In the genomic region with DNA sequence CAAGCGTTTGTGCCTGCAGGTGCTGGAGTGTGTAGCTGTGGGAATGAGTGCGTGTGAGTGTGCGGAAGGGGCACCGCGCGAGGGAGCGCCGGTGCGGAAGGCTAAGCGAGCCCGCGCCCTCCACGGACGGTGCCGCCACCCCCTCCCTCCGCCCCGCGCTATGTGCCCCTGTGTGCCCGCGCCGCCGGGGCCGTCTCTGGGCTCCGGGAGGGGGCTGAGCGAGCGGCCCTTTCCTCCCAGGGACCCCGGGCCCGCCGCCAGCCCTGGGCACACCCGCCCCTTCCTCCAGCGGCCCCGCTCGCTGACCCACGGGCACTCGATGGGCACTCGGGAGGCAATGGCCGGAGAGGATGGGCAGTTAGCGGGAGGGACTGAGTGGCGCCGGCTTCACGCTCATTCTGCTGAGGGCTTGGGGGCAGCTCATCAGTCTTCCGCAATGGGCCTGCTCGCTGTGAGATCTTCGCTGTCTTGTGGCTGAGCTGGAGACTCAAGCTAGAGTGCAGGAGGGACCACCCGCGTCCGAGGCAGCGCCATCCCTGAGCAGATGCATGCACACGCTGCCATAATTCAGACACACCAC, we compare ENCODE assay signal across 11 cellular contexts. TPM values are rescaled to one million over a fixed set of nuclear protein-coding genes. Genes with fewer than 3 reads are reported as not detected.
DNase-seq lines count a peak whose midpoint lies in the region; ATAC-seq and TF ChIP-seq lines count a peak whose summit lies in the region.
"Had no signal": no experiment of that assay in that cellular context is flagged by ENCODE, and none has a peak within 500 bp of the region (broad histone marks: within the 10 kb centered on the region; RNA-seq: fewer than 3 reads in every experiment).

No MANE protein-coding gene starts in this region.

- H3K4me3 Mint-ChIP-seq in T-helper 1 cell treated with Interleukin-12 subunit alpha and Interleukin-12 subunit beta and Interleukin-4 antibody, amounts not matched to agents 30 μg/mL and 1 μg/mL, for 36 hours, result peak overlapping the region; percentile 78
- peak overlapping the region; percentile 84 for H3K4me3 Mint-ChIP-seq in activated naive CD8-positive, alpha-beta T cell
- peak overlapping the region; percentile 88 for H3K4me3 Mint-ChIP-seq in stimulated activated effector memory CD8-positive, alpha-beta T cell treated with anti-CD3 and anti-CD28 coated beads, Interleukin-12 subunit alpha, Interleukin-12 subunit beta, amount 100 ng/mL, for 72 hours

- H3K36me3 ChIP-seq in ovary, result no peaks in the 10 kb centered on the region

- no peak for TF ChIP-seq CTCF in ovary (IDR thresholded peaks at IDR 0.05)

- H3K4me3 ChIP-seq in iPS-18c (ENCODE audit: insufficient read depth, low read depth, low read length) (peak overlapping the region; percentile 56; the same call in 1 of the 2 replicates), ovary (no peak overlapping the region)
- H3K4me3 ChIP-seq: A549 had no signal

- peaks cover 78% of the 10 kb centered on the region for H3K27me3 Mint-ChIP-seq in T-helper 1 cell treated with Interleukin-12 subunit alpha and Interleukin-12 subunit beta and Interleukin-4 antibody, amounts not matched to agents 30 μg/mL and 1 μg/mL, for 36 hours (ENCODE audit: low read depth)
- H3K27me3 Mint-ChIP-seq in activated naive CD8-positive, alpha-beta T cell, result peaks cover 19% of the 10 kb centered on the region

- H3K4me1 Mint-ChIP-seq in T-helper 1 cell treated with Interleukin-12 subunit alpha and Interleukin-12 subunit beta and Interleukin-4 antibody, amounts not matched to agents 30 μg/mL and 1 μg/mL, for 36 hours (ENCODE audit: low read depth), result peaks cover 10% of the 10 kb centered on the region
- H3K4me1 Mint-ChIP-seq in activated naive CD8-positive, alpha-beta T cell (ENCODE audit: low read depth), result peaks cover 40% of the 10 kb centered on the region
- peaks cover 66% of the 10 kb centered on the region for H3K4me1 Mint-ChIP-seq in stimulated activated effector memory CD8-positive, alpha-beta T cell treated with anti-CD3 and anti-CD28 coated beads, Interleukin-12 subunit alpha, Interleukin-12 subunit beta, amount 100 ng/mL, for 72 hours

- no peak overlapping the region for H3K27ac ChIP-seq in ovary
- H3K27ac ChIP-seq: A549, RWPE1 had no signal

- no peaks in the 10 kb centered on the region for H3K27me3 ChIP-seq in ovary

- peaks cover 9% of the 10 kb centered on the region for H3K4me1 ChIP-seq in ovary (ENCODE audit: insufficient read depth)

- no peaks in the 10 kb centered on the region for H3K9me3 Mint-ChIP-seq in T-helper 1 cell treated with Interleukin-12 subunit alpha and Interleukin-12 subunit beta and Interleukin-4 antibody, amounts not matched to agents 30 μg/mL and 1 μg/mL, for 36 hours
- no peaks in the 10 kb centered on the region for H3K9me3 Mint-ChIP-seq in activated naive CD8-positive, alpha-beta T cell (ENCODE audit: low read depth)
- no peaks in the 10 kb centered on the region for H3K9me3 Mint-ChIP-seq in stimulated activated effector memory CD8-positive, alpha-beta T cell treated with anti-CD3 and anti-CD28 coated beads, Interleukin-12 subunit alpha, Interleukin-12 subunit beta, amount 100 ng/mL, for 72 hours

- peaks cover 2% of the 10 kb centered on the region for H3K36me3 Mint-ChIP-seq in T-helper 1 cell treated with Interleukin-12 subunit alpha and Interleukin-12 subunit beta and Interleukin-4 antibody, amounts not matched to agents 30 μg/mL and 1 μg/mL, for 36 hours (ENCODE audit: low read depth)
- H3K36me3 Mint-ChIP-seq in activated naive CD8-positive, alpha-beta T cell, result no peaks in the 10 kb centered on the region
- peaks cover 6% of the 10 kb centered on the region for H3K36me3 Mint-ChIP-seq in stimulated activated effector memory CD8-positive, alpha-beta T cell treated with anti-CD3 and anti-CD28 coated beads, Interleukin-12 subunit alpha, Interleukin-12 subunit beta, amount 100 ng/mL, for 72 hours

- peaks cover 2% of the 10 kb centered on the region for H3K9me3 ChIP-seq in iPS-18c (ENCODE audit: control insufficient read depth, insufficient read depth, low read length)
- no peaks in the 10 kb centered on the region for H3K9me3 ChIP-seq in ovary
- H3K9me3 ChIP-seq: A549 had no signal

- no peak for TF ChIP-seq POLR2A in ovary (IDR thresholded peaks at IDR 0.05)

- no peak overlapping the region for H3K27ac Mint-ChIP-seq in T-helper 1 cell treated with Interleukin-12 subunit alpha and Interleukin-12 subunit beta and Interleukin-4 antibody, amounts not matched to agents 30 μg/mL and 1 μg/mL, for 36 hours
- no peak overlapping the region for H3K27ac Mint-ChIP-seq in activated naive CD8-positive, alpha-beta T cell
- peak overlapping the region; percentile 91 for H3K27ac Mint-ChIP-seq in stimulated activated effector memory CD8-positive, alpha-beta T cell treated with anti-CD3 and anti-CD28 coated beads, Interleukin-12 subunit alpha, Interleukin-12 subunit beta, amount 100 ng/mL, for 72 hours

- WGBS in ovary, 3 donors, result 10 to 16% (median 14%) methylated on average over 40 to 49 of the region's 49 CpGs

- DNase-seq in T-helper 1 cell (no peak), ovary (no peak), DMS 273 treated with DMSO at 0.1 percent for 48 hours (lab: John Stamatoyannopoulos, UW) (no peak)
- DNase-seq in stimulated activated effector memory CD8-positive, alpha-beta T cell treated with anti-CD3 and anti-CD28 coated beads, Interleukin-12 subunit alpha, Interleukin-12 subunit beta, amount 100 ng/mL, for 72 hours (ENCODE audit: low spot score in 2 of 2), result no peak
- DNase-seq: NCI-H1436 had no signal

- intact Hi-C loops in ovary (cut with DNase I), result no loop called here

- peak; percentile 29 for ATAC-seq in stimulated activated effector memory CD8-positive, alpha-beta T cell treated with anti-CD3 and anti-CD28 coated beads, Interleukin-12 subunit alpha, Interleukin-12 subunit beta, amount 100 ng/mL, for 72 hours
- no peak for ATAC-seq in HG02973 (IDR thresholded peaks at IDR 0.05; ENCODE audit: unreplicated experiment)
- ATAC-seq: A549 had no signal

- TF ChIP-seq EP300 in ovary (IDR thresholded peaks at IDR 0.05), result no peak

RNA-seq across cellular contexts. Expression of a gene that starts 8.6 kb away (rescaled TPM):
- 1 to 10 TPM in 6 of 7 donors, under 1 TPM in 1; 0.48 to 7.2 (median 1.6) TPM for total RNA-seq in ovary
- polyA plus RNA-seq in ovary, result 1 to 10 TPM in 1 of 2 donors, under 1 TPM in 1; 0.30 to 2.6 TPM

RNA-seq across cellular contexts. Expression of a gene that starts 43.1 kb away (rescaled TPM):
- 1 to 10 TPM in 2 of 7 donors, under 1 TPM in 4, not detected in 1; 0.15 to 1.7 (median 0.54) TPM for total RNA-seq in ovary
- under 1 TPM; 0.30 to 0.42 TPM for polyA plus RNA-seq in ovary
